11 cellular contexts compared by ENCODE assay signal in the genomic region with DNA sequence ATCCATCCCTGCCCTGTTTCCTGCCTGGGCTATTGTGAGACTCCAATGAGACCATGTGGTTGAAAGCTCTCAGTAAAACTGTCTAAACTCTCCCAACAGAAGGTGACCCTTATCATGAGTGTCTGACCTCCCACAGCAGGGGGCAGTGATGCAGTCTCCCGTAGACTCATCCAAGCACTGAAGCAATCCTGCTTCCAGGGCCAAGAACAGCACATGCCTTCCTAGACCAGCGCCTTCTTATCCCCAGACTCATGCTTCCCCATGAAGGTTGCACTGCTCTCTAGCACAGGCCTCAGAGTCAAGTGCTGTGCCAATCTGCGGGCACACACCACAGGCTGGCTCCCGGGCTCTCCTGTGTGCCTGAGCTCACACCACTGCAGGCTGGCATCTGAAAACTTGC.
DNase-seq lines count a peak whose midpoint lies in the region; FAIRE-seq and TF ChIP-seq lines count a peak whose summit lies in the region.
"Had no signal": no experiment of that assay in that cellular context is flagged by ENCODE, and none has a peak within 500 bp of the region (broad histone marks: within the 10 kb centered on the region; RNA-seq: fewer than 3 reads in every experiment).

No MANE protein-coding gene starts in this region.

- H3K36me3 ChIP-seq in ovary, result no peaks in the 10 kb centered on the region

- TF ChIP-seq POLR2A in ovary (IDR thresholded peaks at IDR 0.05), result no peak

- TF ChIP-seq EP300 in ovary (IDR thresholded peaks at IDR 0.05), result no peak

- H3K27me3 ChIP-seq in ovary, result no peaks in the 10 kb centered on the region
- H3K27me3 ChIP-seq: body of pancreas had no signal

- 40 to 63% (median 50%) methylated on average over 4 of the region's 4 CpGs for WGBS in ovary, 3 donors

- H3K9me3 ChIP-seq in ovary, result no peaks in the 10 kb centered on the region
- H3K9me3 ChIP-seq: body of pancreas had no signal

- DNase-seq in AG09319 (ENCODE audit: extremely low read depth, low read depth), result no peak
- peak; percentile 47 for DNase-seq in RCC 7860 (ENCODE audit: low spot score)
- peak; percentile 82 for DNase-seq in fibroblast of villous mesenchyme (ENCODE audit: low read depth)
- DNase-seq in ovary, result peak in 3 of 5 donors; percentile 51 to 64 (median 57)
- DNase-seq in SIG-M5 treated with dmso at 0.1 percent for 504 hours (lab: John Stamatoyannopoulos, UW; ENCODE audit: unreplicated experiment), result no peak
- no peak for DNase-seq in H4 (ENCODE audit: low spot score)
- no peak for DNase-seq in DMS153 (lab: John Stamatoyannopoulos, UW)
- DNase-seq in germinal center (ENCODE audit: low spot score), result no peak
- DNase-seq: Calu3, Karpas-422 had no signal

- no peak overlapping the region for H3K27ac ChIP-seq in ovary

- peaks cover 4% of the 10 kb centered on the region for H3K4me1 ChIP-seq in ovary (ENCODE audit: insufficient read depth)

- H3K4me3 ChIP-seq in fibroblast of villous mesenchyme (ENCODE audit: low read depth, low read length), result no peak overlapping the region
- H3K4me3 ChIP-seq in ovary, result no peak overlapping the region
- H3K4me3 ChIP-seq: body of pancreas had no signal

- no peak for FAIRE-seq in RCC 7860 (lab: Jason Lieb, UNC)

- TF ChIP-seq CTCF in AG09319 (IDR thresholded peaks at IDR 0.05; ENCODE audit: low read depth, low read length) (peak; percentile 35), fibroblast of villous mesenchyme (IDR thresholded peaks at IDR 0.05; ENCODE audit: insufficient read depth, low read depth, low read length) (peak; percentile 50), ovary (IDR thresholded peaks at IDR 0.05) (no peak)

- intact Hi-C loops in ovary (cut with DNase I), result loop anchor here in 1 of 4 donors (10.0 kb wide), 1 partner anchor 94 kb away; no protein-coding TSS in a partner anchor

Comparison
In these comparisons a context has a peak if more than half of its experiments do, and no peak if none do; other contexts are left out.
1. DNase-seq: peak in RCC 7860 (single experiment), fibroblast of villous mesenchyme (single experiment) and ovary (3 of 5); none in AG09319 (single experiment), SIG-M5 treated with dmso at 0.1 percent for 504 hours (single experiment), H4 (single experiment), DMS153 (single experiment) and germinal center (single experiment).
2. CTCF ChIP-seq: peak in AG09319 (single experiment) and fibroblast of villous mesenchyme (single experiment); none in ovary (0 of 3).